Comparison of ENCODE assay signal across 13 cellular contexts in the genomic region with DNA sequence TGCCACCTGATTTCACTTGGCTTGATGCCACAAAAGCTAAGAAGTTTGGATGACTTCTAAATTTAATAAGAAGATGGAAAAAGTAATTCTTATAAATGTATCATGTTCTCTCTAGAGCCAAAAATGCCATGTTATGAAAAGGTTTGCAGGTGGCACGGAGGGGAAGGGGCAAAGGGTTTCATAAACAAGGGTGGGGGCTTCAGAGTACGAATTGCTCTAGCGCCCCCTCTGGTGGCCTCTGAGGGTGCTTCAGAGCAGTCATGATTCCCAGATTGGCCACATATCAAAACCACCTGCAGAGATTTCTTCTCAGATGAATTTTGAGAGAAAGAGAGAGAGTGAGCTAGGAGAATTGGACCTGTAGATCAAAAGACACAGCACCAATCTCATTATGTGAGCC.
DNase-seq lines count a peak whose midpoint lies in the region; ATAC-seq and TF ChIP-seq lines count a peak whose summit lies in the region.
"Had no signal": no experiment of that assay in that cellular context is flagged by ENCODE, and none has a peak within 500 bp of the region (broad histone marks: within the 10 kb centered on the region; RNA-seq: fewer than 3 reads in every experiment).

No MANE protein-coding gene starts in this region.

- TF ChIP-seq CTCF in AG09309 (IDR thresholded peaks at IDR 0.05; ENCODE audit: control insufficient read depth, insufficient read depth, low read depth, low read length, missing control alignments) (peak; percentile 20), GM10248 (IDR thresholded peaks at IDR 0.05; ENCODE audit: control extremely low read depth, extremely low read depth, low read depth, missing control alignments) (peak; percentile 6), OCI-LY7 (conservative IDR thresholded peaks at IDR 0.05; ENCODE audit: low read length) (peak; percentile 68), foreskin fibroblast (IDR thresholded peaks at IDR 0.05; ENCODE audit: low read depth, low read length) (peak; percentile 14)

- CTCF ChIA-PET in GM10248 (lab: Yijun Ruan, JAX): interaction anchor here (1.1 to 1.4 kb wide), 2 partner anchors 11 to 25 kb away, joined by 3 read pairs; no protein-coding TSS in a partner anchor
- CTCF ChIA-PET in OCI-LY7 (lab: Charles Lee; ENCODE audit: unreplicated experiment): no interaction called here

- BruUV-seq in OCI-LY7 (replicated peaks; lab: Mats Ljungman, UMichigan): no TSS peak

- no peak overlapping the region for H3K27ac ChIP-seq in OCI-LY7 (ENCODE audit: low read depth, low read length, poor library complexity, severe bottlenecking)
- H3K27ac ChIP-seq: heart left ventricle had no signal

- intact Hi-C loops in OCI-LY7 (cut with micrococcal nuclease; ENCODE audit: unreplicated experiment): no loop called here

- POLR2A ChIA-PET in GM10248 (lab: Yijun Ruan, JAX) (no interaction called here), OCI-LY7 (lab: Charles Lee) (no interaction called here)

- H3K36me3 ChIP-seq in OCI-LY7 (ENCODE audit: insufficient read depth, low read length): no peaks in the 10 kb centered on the region
- H3K36me3 ChIP-seq: heart left ventricle had no signal

- no peak overlapping the region for H3K4me3 Mint-ChIP-seq in activated T-cell treated with anti-CD3 and anti-CD28 coated beads, Interleukin-2, amount 50 U/mL, for 4 hours
- H3K4me3 Mint-ChIP-seq: stimulated activated naive B cell treated with anti-CD40 and anti-IgM and Interleukin-4, amounts not matched to agents 10 μg/mL and 1 μg/mL and 100 μg/mL, for 72 hours had no signal

- ATAC-seq in GM19455 (IDR thresholded peaks at IDR 0.05; ENCODE audit: unreplicated experiment): no peak
- no peak for ATAC-seq in activated T-cell treated with anti-CD3 and anti-CD28 coated beads, Interleukin-2, amount 50 U/mL, for 4 hours
- ATAC-seq: heart left ventricle; mucosa of descending colon; stimulated activated naive B cell treated with anti-CD40 and anti-IgM and Interleukin-4, amounts not matched to agents 10 μg/mL and 1 μg/mL and 100 μg/mL, for 72 hours had no signal

- no peak overlapping the region for H2AFZ ChIP-seq in OCI-LY7 (ENCODE audit: low read length)

- no peaks in the 10 kb centered on the region for H3K9me3 Mint-ChIP-seq in activated T-cell treated with anti-CD3 and anti-CD28 coated beads, Interleukin-2, amount 50 U/mL, for 4 hours
- H3K9me3 Mint-ChIP-seq: stimulated activated naive B cell treated with anti-CD40 and anti-IgM and Interleukin-4, amounts not matched to agents 10 μg/mL and 1 μg/mL and 100 μg/mL, for 72 hours had no signal

- H3K4me1 ChIP-seq in OCI-LY7 (ENCODE audit: insufficient read depth, low read length, poor library complexity, severe bottlenecking): no peaks in the 10 kb centered on the region

- peaks cover 2% of the 10 kb centered on the region for H3K27me3 Mint-ChIP-seq in activated T-cell treated with anti-CD3 and anti-CD28 coated beads, Interleukin-2, amount 50 U/mL, for 4 hours (ENCODE audit: low read depth)

- no peaks in the 10 kb centered on the region for H3K9me2 ChIP-seq in OCI-LY7 (ENCODE audit: insufficient read depth, low read length)

- H3K4me2 ChIP-seq in OCI-LY7 (ENCODE audit: low read length): no peak overlapping the region

- no peak overlapping the region for H3K4me3 ChIP-seq in AG09309 (ENCODE audit: control insufficient read depth, low read depth, low read length)
- no peak overlapping the region for H3K4me3 ChIP-seq in OCI-LY7 (ENCODE audit: low read depth, low read length, poor library complexity, severe bottlenecking)
- H3K4me3 ChIP-seq in foreskin fibroblast (ENCODE audit: low read depth in 1 of 2, low read length in 2 of 2): no peak overlapping the region
- H3K4me3 ChIP-seq: heart left ventricle, mucosa of descending colon had no signal

- no peaks in the 10 kb centered on the region for H3K36me3 Mint-ChIP-seq in activated T-cell treated with anti-CD3 and anti-CD28 coated beads, Interleukin-2, amount 50 U/mL, for 4 hours (ENCODE audit: insufficient read depth)
- H3K36me3 Mint-ChIP-seq: stimulated activated naive B cell treated with anti-CD40 and anti-IgM and Interleukin-4, amounts not matched to agents 10 μg/mL and 1 μg/mL and 100 μg/mL, for 72 hours had no signal

- DNase-seq in AG09309 (ENCODE audit: low read depth) (no peak), GM10248 (ENCODE audit: extremely low spot score) (no peak), OCI-LY7 (ENCODE audit: low spot score) (peak; percentile 5), foreskin fibroblast (no peak), NCI-H1436 treated with DMSO at 0.1 percent for 48 hours (lab: John Stamatoyannopoulos, UW) (no peak), activated gamma-delta T cell (lab: John Stamatoyannopoulos, UW) (no peak)
- no peak for DNase-seq in activated T-cell treated with anti-CD3 and anti-CD28 coated beads, Interleukin-2, amount 50 U/mL, for 4 hours
- DNase-seq: EL; heart left ventricle; stimulated activated naive B cell treated with anti-CD40 and anti-IgM and Interleukin-4, amounts not matched to agents 10 μg/mL and 1 μg/mL and 100 μg/mL, for 72 hours; T-helper 1 cell had no signal

- H3K79me2 ChIP-seq in OCI-LY7 (ENCODE audit: insufficient read depth, low read depth, low read length): no peaks in the 10 kb centered on the region

- H3K9me3 ChIP-seq in OCI-LY7 (ENCODE audit: low read length): no peaks in the 10 kb centered on the region
- H3K9me3 ChIP-seq: heart left ventricle, mucosa of descending colon had no signal

- no peaks in the 10 kb centered on the region for H4K20me1 ChIP-seq in OCI-LY7 (ENCODE audit: insufficient read depth, low read length)

- H3K4me1 Mint-ChIP-seq in activated T-cell treated with anti-CD3 and anti-CD28 coated beads, Interleukin-2, amount 50 U/mL, for 4 hours (ENCODE audit: low read depth): peaks cover 6% of the 10 kb centered on the region

Comparison
In these comparisons a context has a peak if more than half of its experiments do, and no peak if none do; other contexts are left out.
1. CTCF ChIP-seq: peak in every context shown above with its lines; median percentile 68 in OCI-LY7; 20 in AG09309; 14 in foreskin fibroblast; 6 in GM10248.